In genomic region chr15:88255496-88256171, GRCh38 we compare ENCODE assay signal across 8 cellular contexts. TPM values are rescaled to one million over a fixed set of nuclear protein-coding genes. Genes with fewer than 3 reads are reported as not detected.
DNase-seq lines count a peak whose midpoint lies in the region; ATAC-seq and TF ChIP-seq lines count a peak whose summit lies in the region.

No MANE protein-coding gene starts in this region.

- H3K9me3 Mint-ChIP-seq in activated CD4-positive, alpha-beta T cell treated with anti-CD3 and anti-CD28 coated beads for 36 hours (ENCODE audit: low read depth) = no peaks in the 10 kb centered on the region

- peaks cover 73% of the 10 kb centered on the region for H3K27me3 ChIP-seq in suprapubic skin

- H3K4me3 ChIP-seq in suprapubic skin = peak overlapping the region; percentile 49

- H3K36me3 ChIP-seq in suprapubic skin = no peaks in the 10 kb centered on the region

- H3K27me3 Mint-ChIP-seq in activated CD4-positive, alpha-beta T cell treated with anti-CD3 and anti-CD28 coated beads for 36 hours = peaks cover 49% of the 10 kb centered on the region

- H3K4me1 ChIP-seq in suprapubic skin = peaks cover 36% of the 10 kb centered on the region

- peak; percentile 22 for DNase-seq in activated CD4-positive, alpha-beta T cell treated with anti-CD3 and anti-CD28 coated beads for 36 hours
- no peak for DNase-seq in activated CD4-positive, alpha-beta T cell treated with anti-CD3 and anti-CD28 coated beads for 4 hours
- peak; percentile 90 for DNase-seq in astrocyte of the hippocampus (ENCODE audit: low read depth, low spot score)
- peak; percentile 85 for DNase-seq in islet precursor cell
- no peak for DNase-seq in suprapubic skin (ENCODE audit: low spot score in 2 of 2)
- no peak for DNase-seq in OCI-M1 (lab: John Stamatoyannopoulos, UW)

- POLR2A ChIA-PET in activated CD4-positive, alpha-beta T cell treated with anti-CD3 and anti-CD28 coated beads for 36 hours (lab: Charles Lee) = no interaction called here

- WGBS in suprapubic skin = 0% methylated on average over 26 of the region's 54 CpGs

- no peak for ATAC-seq in activated CD4-positive, alpha-beta T cell treated with anti-CD3 and anti-CD28 coated beads for 36 hours
- no peak for ATAC-seq in HG03469 (IDR thresholded peaks at IDR 0.05; ENCODE audit: unreplicated experiment)
- no peak for ATAC-seq in HG03108 (IDR thresholded peaks at IDR 0.05; ENCODE audit: unreplicated experiment)

- H3K9me3 ChIP-seq in suprapubic skin = no peaks in the 10 kb centered on the region

- intact Hi-C loops in activated CD4-positive, alpha-beta T cell treated with anti-CD3 and anti-CD28 coated beads for 36 hours (cut with DNase I, micrococcal nuclease) = loop anchor here (5.0 kb wide), 2 partner anchors 77 to 197 kb away; no protein-coding TSS in a partner anchor

- H3K4me1 Mint-ChIP-seq in activated CD4-positive, alpha-beta T cell treated with anti-CD3 and anti-CD28 coated beads for 36 hours = peaks cover 23% of the 10 kb centered on the region

- H3K27ac Mint-ChIP-seq in activated CD4-positive, alpha-beta T cell treated with anti-CD3 and anti-CD28 coated beads for 36 hours = no peak overlapping the region

- CTCF ChIA-PET in activated CD4-positive, alpha-beta T cell treated with anti-CD3 and anti-CD28 coated beads for 36 hours (lab: Charles Lee) = interaction anchor here (0.6 to 1.2 kb wide), 2 partner anchors 11 to 44 kb away, joined by 3 to 4 read pairs; no protein-coding TSS in a partner anchor

- no peak for TF ChIP-seq CTCF in suprapubic skin (IDR thresholded peaks at IDR 0.05)

- no peak for TF ChIP-seq EP300 in suprapubic skin (IDR thresholded peaks at IDR 0.05)

- no peak for TF ChIP-seq POLR2A in suprapubic skin (IDR thresholded peaks at IDR 0.05)

- H3K4me3 Mint-ChIP-seq in activated CD4-positive, alpha-beta T cell treated with anti-CD3 and anti-CD28 coated beads for 36 hours = peak overlapping the region; percentile 44

- no peak overlapping the region for H3K27ac ChIP-seq in suprapubic skin

- no peaks in the 10 kb centered on the region for H3K36me3 Mint-ChIP-seq in activated CD4-positive, alpha-beta T cell treated with anti-CD3 and anti-CD28 coated beads for 36 hours (ENCODE audit: low read depth)

RNA-seq across cellular contexts. Expression of gene NTRK3, which starts 0.9 kb away (rescaled TPM):
- total RNA-seq in activated CD4-positive, alpha-beta T cell treated with anti-CD3 and anti-CD28 coated beads for 36 hours = under 1 TPM; 0.78 to 0.88 TPM
- total RNA-seq in suprapubic skin = 10 to 100 TPM in 1 of 4 donors, 1 to 10 TPM in 3; 5.3 to 11.7 (median 6.3) TPM

Comparison
In these comparisons a context has a peak if more than half of its experiments do, and no peak if none do; other contexts are left out.
1. DNase-seq: peak in activated CD4-positive, alpha-beta T cell treated with anti-CD3 and anti-CD28 coated beads for 36 hours (single experiment), astrocyte of the hippocampus (single experiment) and islet precursor cell (single experiment); none in activated CD4-positive, alpha-beta T cell treated with anti-CD3 and anti-CD28 coated beads for 4 hours (0 of 2), suprapubic skin (0 of 2) and OCI-M1 (single experiment).